Comparison of ENCODE assay signal across 14 cellular contexts in genomic region chr22:21839765-21840140, GRCh38. TPM values are rescaled to one million over a fixed set of nuclear protein-coding genes. Genes with fewer than 3 reads are reported as not detected.
A peak's percentile ranks its signal among the peaks of the same experiment; 100 is the strongest.
DNase-seq lines count a peak whose midpoint lies in the region; ATAC-seq, FAIRE-seq and TF ChIP-seq lines count a peak whose summit lies in the region.
"Had no signal": no experiment of that assay in that cellular context is flagged by ENCODE, and none has a peak within 500 bp of the region (broad histone marks: within the 10 kb centered on the region; RNA-seq: fewer than 3 reads in every experiment).

No MANE protein-coding gene starts in this region.

- no peak overlapping the region for H3K27ac ChIP-seq in GM12878 (ENCODE audit: control insufficient read depth, insufficient read depth)
- H3K27ac ChIP-seq: 22Rv1, BLaER1, HL-60 had no signal

- H3K36me3 Mint-ChIP-seq in activated T-cell treated with anti-CD3 and anti-CD28 coated beads, Interleukin-2, amount 50 U/mL, for 24 hours (ENCODE audit: low read depth): peaks cover 28% of the 10 kb centered on the region
- H3K36me3 Mint-ChIP-seq in naive B cell: peaks cover 0 to 7% of the 10 kb centered on the region in 2 donors
- H3K36me3 Mint-ChIP-seq in stimulated activated effector memory CD8-positive, alpha-beta T cell treated with anti-CD3 and anti-CD28 coated beads, Interleukin-12 subunit alpha, Interleukin-12 subunit beta, amount 100 ng/mL, for 72 hours: peaks cover 10% of the 10 kb centered on the region

- TF ChIP-seq EP300 in GM12878 (IDR thresholded peaks at IDR 0.05; ENCODE audit: borderline replicate concordance in 1 of 2, control insufficient read depth in 1 of 2, low read depth in 2 of 2, low read length in 2 of 2): no peak

- H3K9me3 ChIP-seq in GM12878 (replicated peaks; ENCODE audit: control insufficient read depth, insufficient read depth, low read length): no peaks in the 10 kb centered on the region; the same call in 2 of the 3 replicates

- H3K9me3 Mint-ChIP-seq in activated T-cell treated with anti-CD3 and anti-CD28 coated beads, Interleukin-2, amount 50 U/mL, for 24 hours: no peaks in the 10 kb centered on the region
- H3K9me3 Mint-ChIP-seq in naive B cell: no peaks in the 10 kb centered on the region
- no peaks in the 10 kb centered on the region for H3K9me3 Mint-ChIP-seq in stimulated activated effector memory CD8-positive, alpha-beta T cell treated with anti-CD3 and anti-CD28 coated beads, Interleukin-12 subunit alpha, Interleukin-12 subunit beta, amount 100 ng/mL, for 72 hours
- H3K9me3 Mint-ChIP-seq: CD8-positive, alpha-beta memory T cell had no signal

- H3K27me3 Mint-ChIP-seq in activated T-cell treated with anti-CD3 and anti-CD28 coated beads, Interleukin-2, amount 50 U/mL, for 24 hours: no peaks in the 10 kb centered on the region
- H3K27me3 Mint-ChIP-seq in naive B cell: no peaks in the 10 kb centered on the region
- H3K27me3 Mint-ChIP-seq: CD8-positive, alpha-beta memory T cell had no signal

- no TSS peak for BruUV-seq in GM12878 (replicated peaks; lab: Mats Ljungman, UMichigan)

- 5% methylated on average over 1 of the region's 1 CpG for WGBS in GM12878 (ENCODE audit: insufficient coverage, insufficient replicate concordance, low lambda C conversion rate, missing lambda C conversion rate)

- SMC1A ChIA-PET in GM12878 (lab: Charles Lee; ENCODE audit: uncharacterized antibody, unreplicated experiment): interaction anchor here (1.1 kb wide), 2 partner anchors 10 to 14 kb away, joined by 3 read pairs; no protein-coding TSS in a partner anchor

- H3K79me2 ChIP-seq in GM12878 (ENCODE audit: control insufficient read depth, insufficient read depth, low read length): peaks cover 33% of the 10 kb centered on the region

- H4K20me1 ChIP-seq in GM12878 (ENCODE audit: control insufficient read depth, insufficient read depth): no peaks in the 10 kb centered on the region; the same call in 1 of the 2 replicates

- H3K27ac Mint-ChIP-seq in activated T-cell treated with anti-CD3 and anti-CD28 coated beads, Interleukin-2, amount 50 U/mL, for 24 hours: peak overlapping the region; percentile 22
- peak overlapping the region in 5 of 6 donors; percentile 41 to 99 (median 77) for H3K27ac Mint-ChIP-seq in naive B cell
- peak overlapping the region; percentile 23 for H3K27ac Mint-ChIP-seq in stimulated activated effector memory CD8-positive, alpha-beta T cell treated with anti-CD3 and anti-CD28 coated beads, Interleukin-12 subunit alpha, Interleukin-12 subunit beta, amount 100 ng/mL, for 72 hours

- DNase-seq in activated T-cell treated with anti-CD3 and anti-CD28 coated beads, Interleukin-2, amount 50 U/mL, for 24 hours: no peak
- no peak for DNase-seq in activated T-cell treated with anti-CD3 and anti-CD28 coated beads, Interleukin-2, amount 50 U/mL, for 48 hours
- no peak for DNase-seq in GM12878 (ENCODE audit: low read depth, low spot score)
- no peak for DNase-seq in naive B cell
- DNase-seq in stimulated activated effector memory CD8-positive, alpha-beta T cell treated with anti-CD3 and anti-CD28 coated beads, Interleukin-12 subunit alpha, Interleukin-12 subunit beta, amount 100 ng/mL, for 72 hours (ENCODE audit: low spot score in 2 of 2): no peak
- no peak for DNase-seq in stimulated activated CD8-positive, alpha-beta memory T cell treated with anti-CD3 and anti-CD28 coated beads, Interleukin-4, amount 100 ng/mL, for 48 hours
- no peak for DNase-seq in COLO668 (lab: John Stamatoyannopoulos, UW; ENCODE audit: unreplicated experiment)
- DNase-seq: CD8-positive, alpha-beta memory T cell; DMS53; GF-D8 had no signal

- peaks cover 10% of the 10 kb centered on the region; the same call in 1 of the 2 replicates for H3K4me1 ChIP-seq in GM12878 (ENCODE audit: control insufficient read depth, insufficient read depth, low read length)

- in situ Hi-C loops in GM12878 (cut with MboI): no loop called here

- CTCF ChIA-PET in GM12878 (lab: Yijun Ruan, JAX): interaction anchor here (1.7 kb wide), 1 partner anchor 23 kb away, joined by 4 read pairs; no protein-coding TSS in a partner anchor

- no peak overlapping the region for H3K4me2 ChIP-seq in GM12878 (ENCODE audit: control insufficient read depth, insufficient read depth)
- H3K4me2 ChIP-seq: BLaER1 had no signal

- RAD21 ChIA-PET in GM12878 (lab: Charles Lee; ENCODE audit: unreplicated experiment): no interaction called here

- peaks cover 70% of the 10 kb centered on the region for H3K4me1 Mint-ChIP-seq in activated T-cell treated with anti-CD3 and anti-CD28 coated beads, Interleukin-2, amount 50 U/mL, for 24 hours (ENCODE audit: low read depth)
- H3K4me1 Mint-ChIP-seq in naive B cell: peaks cover 46 to 76% (median 69%) of the 10 kb centered on the region in 3 donors
- H3K4me1 Mint-ChIP-seq in stimulated activated effector memory CD8-positive, alpha-beta T cell treated with anti-CD3 and anti-CD28 coated beads, Interleukin-12 subunit alpha, Interleukin-12 subunit beta, amount 100 ng/mL, for 72 hours: peaks cover 57% of the 10 kb centered on the region

- no peak for TF ChIP-seq CTCF in GM12878 (IDR thresholded peaks at IDR 0.05 in 2 of 3, conservative IDR thresholded peaks at IDR 0.05 in 1 of 3; ENCODE audit: control insufficient read depth in 2 of 3, extremely low read depth in 1 of 3, insufficient read depth in 1 of 3, low read depth in 3 of 3, low read length in 3 of 3)

- no peak for FAIRE-seq in GM12878 (lab: Jason Lieb, UNC)

- no peak for TF ChIP-seq RAD21 in GM12878 (IDR thresholded peaks at IDR 0.05; ENCODE audit: insufficient read depth, low read depth, low read length)

- ATAC-seq in GM12878 (no peak), naive B cell (ENCODE audit: low read depth in 2 of 2) (no peak), GM18520 (IDR thresholded peaks at IDR 0.05; ENCODE audit: unreplicated experiment) (no peak)
- ATAC-seq in stimulated activated effector memory CD8-positive, alpha-beta T cell treated with anti-CD3 and anti-CD28 coated beads, Interleukin-12 subunit alpha, Interleukin-12 subunit beta, amount 100 ng/mL, for 72 hours: peak; percentile 49

- no peak overlapping the region for H3K4me3 Mint-ChIP-seq in activated T-cell treated with anti-CD3 and anti-CD28 coated beads, Interleukin-2, amount 50 U/mL, for 24 hours
- H3K4me3 Mint-ChIP-seq in naive B cell: no peak overlapping the region
- no peak overlapping the region for H3K4me3 Mint-ChIP-seq in stimulated activated effector memory CD8-positive, alpha-beta T cell treated with anti-CD3 and anti-CD28 coated beads, Interleukin-12 subunit alpha, Interleukin-12 subunit beta, amount 100 ng/mL, for 72 hours

- no peak for TF ChIP-seq POLR2A in GM12878 (IDR thresholded peaks at IDR 0.05; ENCODE audit: low read depth, low read length)

- no peaks in the 10 kb centered on the region for H3K27me3 ChIP-seq in GM12878 (replicated peaks in 1 of 2; ENCODE audit: control insufficient read depth in 2 of 2, insufficient read depth in 2 of 2, low read length in 1 of 2)
- H3K27me3 ChIP-seq: BLaER1 had no signal

- H3K4me3 ChIP-seq in GM12878: no peak overlapping the region
- H3K4me3 ChIP-seq: BLaER1 had no signal

- no peaks in the 10 kb centered on the region; a peak in 1 of 4 replicates for H3K36me3 ChIP-seq in GM12878 (ENCODE audit: control insufficient read depth in 2 of 2, insufficient read depth in 2 of 2, low read length in 1 of 2)

- H3K9ac ChIP-seq in GM12878 (ENCODE audit: control insufficient read depth, insufficient read depth, low read length): no peak overlapping the region
- H3K9ac ChIP-seq: BLaER1 had no signal

- POLR2A ChIA-PET in GM12878 (lab: Charles Lee): interaction anchor here (2.0 kb wide), 1 partner anchor 14 kb away, joined by 6 read pairs; no protein-coding TSS in a partner anchor

- intact Hi-C loops in GM12878 (cut with micrococcal nuclease; ENCODE audit: unreplicated experiment): no loop called here

- no peak overlapping the region for H2AFZ ChIP-seq in GM12878 (ENCODE audit: control insufficient read depth, low read depth, low read length)

TF ChIP-seq in GM12878, 131 proteins besides CTCF, POLR2A, EP300 and RAD21:
- TF ChIP-seq ZNF24 (IDR thresholded peaks at IDR 0.05) (0 out of 2 replicates have a peak, but pooled peaks have one; percentile 12), SMARCA5 (IDR thresholded peaks at IDR 0.05) (0 out of 2 replicates have a peak, but pooled peaks have one; percentile 26), EGR1 (IDR thresholded peaks at IDR 0.05; ENCODE audit: borderline replicate concordance in 1 of 2, low read depth in 2 of 2, low read length in 2 of 2) (no peak)
TF ChIP-seq in GM12878: peak in this region for 2.

RNA-seq across cellular contexts. Expression of gene MAPK1, which starts 27.7 kb away (rescaled TPM):
- total RNA-seq in GM12878 (2013; cell fraction: nucleolus; rRNA removed): 74.3 and 78.3 TPM in 2 replicates
- total RNA-seq in GM12878 (2014; rRNA removed) (41.5 and 51.6 TPM in 2 replicates), GM12878 (2014; rRNA removed; fragmentation: Illumina TruSeq; extraction: Trizol) (53.3 and 63.6 TPM in 2 replicates), GM12878 (2021) (102 and 105 TPM in 2 replicates)
- polyA plus RNA-seq in GM12878 (2011; ENCODE audit: low read depth): 21.8 TPM
- polyA plus RNA-seq in GM12878 (2011; rRNA removed) (118 and 123 TPM in 2 replicates), GM12878 (2014; fragmentation: Illumina TruSeq; extraction: Trizol) (75.7 and 87.7 TPM in 2 replicates), GM12878 (2014; fragmentation: Nextera tagmentation; extraction: Ambion mirVana) (10 to 100 TPM; 12.1 to 19.3 TPM), GM12878 (2014; rRNA removed) (53.2 and 58.6 TPM in 2 replicates), GM12878 (2016; fragmentation: Nextera tagmentation; extraction: Ambion mirVana) (10 to 100 TPM in 1 of 2 experiments, 1 to 10 TPM in 1; 7.0 to 87.6 TPM), naive B cell (ENCODE audit: low read depth in 6 of 6) (100 to 1,000 TPM in 2 of 6 donors, 10 to 100 TPM in 4; 68.6 to 114 (median 93.2) TPM)
- 47.2 and 49.6 TPM in 2 replicates for polyA plus RNA-seq in GM12878 (2011; cell fraction: cytosol; rRNA removed)
- 34.8 and 46.6 TPM in 2 replicates for polyA plus RNA-seq in GM12878 (2011; cell fraction: nucleus; rRNA removed)
- 25.6 and 37.4 TPM in 2 replicates for polyA plus RNA-seq in GM12878 (2012)
- polyA minus RNA-seq in GM12878 (2011; rRNA and poly(A)+ RNA removed): 47.8 and 94.9 TPM in 2 replicates
- 17.0 and 27.3 TPM in 2 replicates for polyA minus RNA-seq in GM12878 (2011; cell fraction: cytosol; rRNA and poly(A)+ RNA removed)
- 10.4 and 15.2 TPM in 2 replicates for polyA minus RNA-seq in GM12878 (2011; cell fraction: nucleus; rRNA and poly(A)+ RNA removed)

Comparison
In these comparisons a context has a peak if more than half of its experiments do, and no peak if none do; other contexts are left out.
1. H3K27ac Mint-ChIP-seq: peak in every context shown above with its lines; median percentile 77 in naive B cell; 23 in stimulated activated effector memory CD8-positive, alpha-beta T cell treated with anti-CD3 and anti-CD28 coated beads, Interleukin-12 subunit alpha, Interleukin-12 subunit beta, amount 100 ng/mL, for 72 hours; 22 in activated T-cell treated with anti-CD3 and anti-CD28 coated beads, Interleukin-2, amount 50 U/mL, for 24 hours.